29 cellular contexts compared by ENCODE assay signal in the genomic region with DNA sequence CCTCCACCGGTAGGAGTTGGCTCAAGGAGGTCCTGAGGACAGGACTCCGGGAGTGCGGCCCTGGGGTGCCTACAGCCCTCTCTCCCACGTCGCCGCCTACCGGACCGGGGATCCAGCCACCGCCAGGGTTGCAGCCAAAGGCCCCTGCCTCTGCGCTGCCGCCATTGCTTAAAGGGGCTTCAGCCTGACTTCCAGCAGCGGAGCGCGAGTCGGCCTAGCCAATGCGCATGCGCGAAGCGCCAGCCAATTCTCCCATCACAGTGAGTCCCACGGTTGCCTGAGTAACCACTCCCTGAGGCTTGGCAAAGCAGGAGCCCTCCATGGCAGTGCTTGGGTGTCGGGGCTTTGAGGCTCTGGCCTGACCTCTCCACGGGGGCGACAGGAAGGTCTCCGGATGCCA.
"Had no signal": no experiment of that assay in that cellular context is flagged by ENCODE, and none has a peak within 500 bp of the region (broad histone marks: within the 10 kb centered on the region; RNA-seq: fewer than 3 reads in every experiment).

No MANE protein-coding gene starts in this region.

- H3K27me3 Mint-ChIP-seq: dendritic cell treated with granulocyte-macrophage colony-stimulating factor and Interleukin-4, amounts not matched to agents 40 ng/mL and 50 ng/mL, for 4 days; effector memory CD8-positive, alpha-beta T cell had no signal

- DNase-seq: colonic mucosa; cortex of kidney; dermis blood vessel endothelial cell; dorsolateral prefrontal cortex; effector CD4-positive, alpha-beta T cell; effector CD8-positive, alpha-beta T cell; effector memory CD4-positive, alpha-beta T cell; effector memory CD8-positive, alpha-beta T cell; endodermal cell; erythroblast; esophagus squamous epithelium; foreskin fibroblast; foreskin keratinocyte; foreskin melanocyte; gastrocnemius medialis; glutamatergic neuron; head of caudate nucleus; heart left ventricle; heart right ventricle had no signal

- ATAC-seq: effector memory CD8-positive, alpha-beta T cell; esophagus mucosa; foreskin keratinocyte; gastrocnemius medialis; gastroesophageal sphincter; heart left ventricle; heart right ventricle had no signal

- H3K27ac Mint-ChIP-seq: dendritic cell treated with granulocyte-macrophage colony-stimulating factor and Interleukin-4, amounts not matched to agents 40 ng/mL and 50 ng/mL, for 4 days; effector memory CD8-positive, alpha-beta T cell; endodermal cell had no signal

- H3K4me3 Mint-ChIP-seq: dendritic cell treated with granulocyte-macrophage colony-stimulating factor and Interleukin-4, amounts not matched to agents 40 ng/mL and 50 ng/mL, for 4 days; effector memory CD8-positive, alpha-beta T cell; endodermal cell had no signal

- H3K27ac ChIP-seq: colonic mucosa, coronary artery, dorsolateral prefrontal cortex, epithelial cell of prostate, esophagus muscularis mucosa, esophagus squamous epithelium, foreskin keratinocyte, gastrocnemius medialis, gastroesophageal sphincter, heart left ventricle, heart right ventricle had no signal

- FAIRE-seq: colon, endometrium, endothelial cell of umbilical vein, frontal cortex had no signal

- H3K4me3 ChIP-seq: colonic mucosa, coronary artery, dorsolateral prefrontal cortex, esophagus muscularis mucosa, esophagus squamous epithelium, gastrocnemius medialis, gastroesophageal sphincter, heart left ventricle, heart right ventricle had no signal

- H3K4me1 ChIP-seq: colonic mucosa, esophagus muscularis mucosa, esophagus squamous epithelium, foreskin keratinocyte, gastrocnemius medialis, gastroesophageal sphincter, heart left ventricle, heart right ventricle had no signal

- H3K27me3 ChIP-seq: colonic mucosa, dorsolateral prefrontal cortex, esophagus muscularis mucosa, esophagus squamous epithelium, foreskin keratinocyte, gastrocnemius medialis, gastroesophageal sphincter, heart left ventricle, heart right ventricle had no signal

- H3K36me3 ChIP-seq: colonic mucosa, esophagus squamous epithelium, gastrocnemius medialis, gastroesophageal sphincter, heart left ventricle, heart right ventricle had no signal

- H3K9me3 ChIP-seq: colonic mucosa had no signal

- H3K4me1 Mint-ChIP-seq: endodermal cell had no signal
